11 cellular contexts compared by ENCODE assay signal in the genomic region with DNA sequence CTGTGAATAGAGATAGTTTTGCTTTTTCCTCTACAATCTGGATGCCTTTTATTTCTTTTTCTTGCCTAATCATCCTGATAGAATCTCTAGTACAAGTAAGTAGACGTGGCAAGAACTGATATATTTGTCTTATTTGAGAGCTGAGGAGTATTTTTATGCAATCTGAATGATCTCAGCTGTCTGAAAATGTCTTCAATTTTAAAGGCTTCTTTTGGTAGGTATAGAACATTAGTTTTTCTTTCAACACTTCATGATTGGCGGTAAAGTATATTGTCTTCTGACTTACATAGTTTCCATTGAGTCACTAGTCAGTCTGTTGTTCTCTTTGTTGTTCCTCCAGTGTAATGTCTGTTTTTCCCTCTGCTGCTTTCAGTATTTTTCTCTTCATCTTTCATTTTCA. TPM values are rescaled to one million over a fixed set of nuclear protein-coding genes. Genes with fewer than 3 reads are reported as not detected.
DNase-seq lines count a peak whose midpoint lies in the region; ATAC-seq and TF ChIP-seq lines count a peak whose summit lies in the region.
"Had no signal": no experiment of that assay in that cellular context is flagged by ENCODE, and none has a peak within 500 bp of the region (broad histone marks: within the 10 kb centered on the region; RNA-seq: fewer than 3 reads in every experiment).

No MANE protein-coding gene starts in this region.

- peak overlapping the region; percentile 28 for H3K27ac ChIP-seq in HL-60 (replicated peaks)
- H3K27ac ChIP-seq: right atrium auricular region had no signal

- DNase-seq in CD14-positive monocyte (ENCODE audit: low spot score) (no peak), HL-60 (ENCODE audit: low read depth in 1 of 2, low spot score in 1 of 2) (peak in 1 of 2 experiments; percentile 26), lung microvascular endothelial cell (ENCODE audit: low read depth in 2 of 2) (peak; percentile 27 to 33), Kasumi-1 (lab: John Stamatoyannopoulos, UW) (no peak), COLO668 (lab: John Stamatoyannopoulos, UW; ENCODE audit: unreplicated experiment) (no peak)
- no peak for DNase-seq in activated naive CD8-positive, alpha-beta T cell treated with anti-CD3 and anti-CD28 coated beads for 36 hours
- DNase-seq in stimulated activated CD4-positive, alpha-beta T cell treated with anti-CD3 and anti-CD28 coated beads, Interleukin-4, amount 100 ng/mL, for 1 hour: no peak
- DNase-seq: hippocampal formation, NCI-H1417 had no signal

- H3K27me3 ChIP-seq in HL-60 (ENCODE audit: insufficient read depth, poor library complexity, severe bottlenecking): no peaks in the 10 kb centered on the region
- H3K27me3 ChIP-seq: right atrium auricular region had no signal

- H3K27me3 Mint-ChIP-seq in CD14-positive monocyte (ENCODE audit: low read depth in 3 of 3): no peaks in the 10 kb centered on the region
- no peaks in the 10 kb centered on the region for H3K27me3 Mint-ChIP-seq in activated naive CD8-positive, alpha-beta T cell treated with anti-CD3 and anti-CD28 coated beads for 36 hours

- no peak overlapping the region for H3K4me3 Mint-ChIP-seq in CD14-positive monocyte
- H3K4me3 Mint-ChIP-seq in activated naive CD8-positive, alpha-beta T cell treated with anti-CD3 and anti-CD28 coated beads for 36 hours: peak overlapping the region; percentile 8

- peak overlapping the region in 6 of 7 donors; percentile 5 to 59 (median 50) for H3K27ac Mint-ChIP-seq in CD14-positive monocyte
- peak overlapping the region; percentile 76 for H3K27ac Mint-ChIP-seq in activated naive CD8-positive, alpha-beta T cell treated with anti-CD3 and anti-CD28 coated beads for 36 hours

- no peak overlapping the region for H3K4me3 ChIP-seq in HL-60 (replicated peaks; ENCODE audit: insufficient read depth, low read length)
- H3K4me3 ChIP-seq: right atrium auricular region had no signal

- H3K9me3 Mint-ChIP-seq in CD14-positive monocyte: no peaks in the 10 kb centered on the region
- peaks cover 2% of the 10 kb centered on the region for H3K9me3 Mint-ChIP-seq in activated naive CD8-positive, alpha-beta T cell treated with anti-CD3 and anti-CD28 coated beads for 36 hours

- no peak for ATAC-seq in GM18868 (IDR thresholded peaks at IDR 0.05; ENCODE audit: unreplicated experiment)

- TF ChIP-seq CTCF in CD14-positive monocyte (IDR thresholded peaks at IDR 0.05) (no peak), HL-60 (IDR thresholded peaks at IDR 0.05; ENCODE audit: insufficient read depth, low read length) (no peak)

- peaks cover 2 to 5% of the 10 kb centered on the region in 2 donors for H3K36me3 Mint-ChIP-seq in CD14-positive monocyte
- peaks cover 20% of the 10 kb centered on the region for H3K36me3 Mint-ChIP-seq in activated naive CD8-positive, alpha-beta T cell treated with anti-CD3 and anti-CD28 coated beads for 36 hours

- intact Hi-C loops in CD14-positive monocyte (cut with micrococcal nuclease): loop anchor here in 1 of 2 donors (10.0 kb wide), 1 partner anchor 123 kb away; no protein-coding TSS in a partner anchor

- H3K4me1 Mint-ChIP-seq in CD14-positive monocyte: peaks cover 52% of the 10 kb centered on the region
- H3K4me1 Mint-ChIP-seq in activated naive CD8-positive, alpha-beta T cell treated with anti-CD3 and anti-CD28 coated beads for 36 hours: peaks cover 64% of the 10 kb centered on the region

RNA-seq across cellular contexts. Expression of gene MGA, which starts 31.3 kb away (rescaled TPM):
- 1 to 10 TPM; 2.7 to 6.9 TPM for polyA plus RNA-seq in CD14-positive monocyte
- 10 to 100 TPM; 30.5 to 32.0 TPM for total RNA-seq in activated naive CD8-positive, alpha-beta T cell treated with anti-CD3 and anti-CD28 coated beads for 36 hours
- total RNA-seq in lung microvascular endothelial cell: 15.3 and 31.3 TPM in 2 replicates

Comparison
In these comparisons a context has a peak if more than half of its experiments do, and no peak if none do; other contexts are left out.
1. DNase-seq: peak in lung microvascular endothelial cell (2 of 2); none in CD14-positive monocyte (single experiment), activated naive CD8-positive, alpha-beta T cell treated with anti-CD3 and anti-CD28 coated beads for 36 hours (single experiment), Kasumi-1 (0 of 2), stimulated activated CD4-positive, alpha-beta T cell treated with anti-CD3 and anti-CD28 coated beads, Interleukin-4, amount 100 ng/mL, for 1 hour (single experiment) and COLO668 (single experiment).